Comparison of ENCODE assay signal across 20 cellular contexts in the genomic region with DNA sequence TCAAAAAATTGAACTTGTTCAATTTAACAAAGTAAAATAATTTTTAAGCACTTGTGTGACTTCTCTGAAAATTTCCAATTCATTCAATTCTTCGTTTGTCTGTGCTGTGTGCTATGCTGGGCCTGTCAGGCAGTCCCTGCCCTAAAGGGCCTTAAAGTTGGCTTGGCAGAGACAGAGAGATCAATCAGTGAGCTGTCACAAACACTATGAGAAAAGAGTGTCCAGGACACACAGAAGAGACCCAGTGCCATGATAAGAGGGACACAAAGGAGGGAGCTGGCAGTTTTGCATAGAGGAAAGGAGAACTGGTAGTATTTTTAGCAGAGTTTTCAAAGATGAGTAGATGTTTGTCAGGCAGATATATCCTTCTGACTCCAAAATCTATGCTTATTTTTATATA.
A peak's percentile ranks its signal among the peaks of the same experiment; 100 is the strongest.
DNase-seq lines count a peak whose midpoint lies in the region; ATAC-seq and TF ChIP-seq lines count a peak whose summit lies in the region.
"Had no signal": no experiment of that assay in that cellular context is flagged by ENCODE, and none has a peak within 500 bp of the region (broad histone marks: within the 10 kb centered on the region; RNA-seq: fewer than 3 reads in every experiment).

No MANE protein-coding gene starts in this region.

- no peaks in the 10 kb centered on the region for H3K9me3 ChIP-seq in SK-N-SH
- H3K9me3 ChIP-seq in cardiac muscle cell (ENCODE audit: low read depth): no peaks in the 10 kb centered on the region
- no peaks in the 10 kb centered on the region for H3K9me3 ChIP-seq in trophoblast cell (ENCODE audit: insufficient read depth, low read depth, low read length)
- H3K9me3 ChIP-seq: A549, BLaER1 had no signal

- H3K4ac ChIP-seq in trophoblast cell (ENCODE audit: low read depth, low read length): no peak overlapping the region

- H3K27ac ChIP-seq in SK-N-SH (ENCODE audit: low read depth in 2 of 2, low read length in 1 of 2) (no peak overlapping the region), GM23338 (ENCODE audit: low read depth) (no peak overlapping the region), cardiac muscle cell (peak overlapping the region; percentile 82), trophoblast cell (ENCODE audit: low read depth, low read length) (no peak overlapping the region)
- H3K27ac ChIP-seq: 22Rv1, A549, BLaER1, GM23248, HL-60 had no signal

- H3K79me1 ChIP-seq in trophoblast cell (ENCODE audit: low read length): no peaks in the 10 kb centered on the region

- H3K9ac ChIP-seq in SK-N-SH: no peak overlapping the region
- peak overlapping the region; percentile 7 for H3K9ac ChIP-seq in trophoblast cell (ENCODE audit: low read length)
- H3K9ac ChIP-seq: BLaER1, GM23248 had no signal

- H2BK12ac ChIP-seq in trophoblast cell (ENCODE audit: low read length): no peak overlapping the region

- TF ChIP-seq CTCF in SK-N-SH (IDR thresholded peaks at IDR 0.05) (no peak), GM23338 (conservative IDR thresholded peaks at IDR 0.05; ENCODE audit: low read depth in 2 of 2) (no peak), cardiac muscle cell (IDR thresholded peaks at IDR 0.05; ENCODE audit: low read depth, low read length) (no peak)

- H3K27me3 Mint-ChIP-seq in GM23338 (ENCODE audit: insufficient read depth, low read depth, poor library complexity): peaks cover 3% of the 10 kb centered on the region
- H3K27me3 Mint-ChIP-seq: CD4-positive, alpha-beta memory T cell had no signal

- H3K4me3 ChIP-seq in SK-N-SH (ENCODE audit: low read depth in 2 of 2, low read length in 1 of 2) (no peak overlapping the region), GM23338 (no peak overlapping the region), cardiac muscle cell (no peak overlapping the region), trophoblast cell (ENCODE audit: low read depth, low read length) (no peak overlapping the region)
- H3K4me3 ChIP-seq: A549, BLaER1, GM12878, GM23248 had no signal

- no peak overlapping the region for H4K91ac ChIP-seq in trophoblast cell (ENCODE audit: low read depth, low read length)

- H3K27ac Mint-ChIP-seq in GM23338: peak overlapping the region; percentile 9; the same call in 1 of the 2 replicates
- H3K27ac Mint-ChIP-seq: CD14-positive monocyte; CD4-positive, alpha-beta memory T cell; HFFc6 had no signal

- H3K36me3 ChIP-seq in SK-N-SH (replicated peaks in 1 of 2; ENCODE audit: control insufficient read depth in 1 of 2, insufficient read depth in 2 of 2, low read length in 1 of 2) (no peaks in the 10 kb centered on the region), GM23338 (ENCODE audit: insufficient read depth) (no peaks in the 10 kb centered on the region), cardiac muscle cell (no peaks in the 10 kb centered on the region), trophoblast cell (ENCODE audit: control insufficient read depth in 1 of 2, insufficient read depth in 2 of 2, low read length in 2 of 2) (no peaks in the 10 kb centered on the region)
- H3K36me3 ChIP-seq: BLaER1 had no signal

- no peak overlapping the region for H3K18ac ChIP-seq in trophoblast cell (ENCODE audit: low read length)

- H3K27me3 ChIP-seq in SK-N-SH (ENCODE audit: insufficient read depth) (no peaks in the 10 kb centered on the region), GM23338 (ENCODE audit: insufficient read depth) (no peaks in the 10 kb centered on the region), cardiac muscle cell (no peaks in the 10 kb centered on the region), trophoblast cell (ENCODE audit: insufficient read depth, low read length) (no peaks in the 10 kb centered on the region)
- H3K27me3 ChIP-seq: BLaER1 had no signal

- no peaks in the 10 kb centered on the region for H3K36me3 Mint-ChIP-seq in GM23338 (ENCODE audit: low read depth)

- H4K20me1 ChIP-seq in SK-N-SH (ENCODE audit: insufficient read depth) (no peaks in the 10 kb centered on the region), GM23338 (replicated peaks; ENCODE audit: insufficient read depth) (no peaks in the 10 kb centered on the region)
- H4K20me1 ChIP-seq: BLaER1 had no signal

- no peaks in the 10 kb centered on the region for H3K79me2 ChIP-seq in SK-N-SH (ENCODE audit: insufficient read depth)
- H3K79me2 ChIP-seq in GM23338 (replicated peaks; ENCODE audit: insufficient read depth): no peaks in the 10 kb centered on the region
- H3K79me2 ChIP-seq in trophoblast cell (ENCODE audit: control insufficient read depth, insufficient read depth, low read length, poor library complexity): no peaks in the 10 kb centered on the region

- no peak overlapping the region for H3K23ac ChIP-seq in trophoblast cell (ENCODE audit: low read length)

- H2BK120ac ChIP-seq in trophoblast cell (ENCODE audit: insufficient read depth, low read length, poor library complexity): no peak overlapping the region

- H2AK5ac ChIP-seq in trophoblast cell (ENCODE audit: low read length): no peak overlapping the region

- no peak overlapping the region for H2AFZ ChIP-seq in SK-N-SH (ENCODE audit: low read depth)
- no peak overlapping the region for H2AFZ ChIP-seq in GM23338
- H2AFZ ChIP-seq in trophoblast cell (ENCODE audit: insufficient read depth, low read length, poor library complexity): no peak overlapping the region
- H2AFZ ChIP-seq: GM23248 had no signal

- H3F3A ChIP-seq in SK-N-SH (replicated peaks; ENCODE audit: insufficient read depth) (no peaks in the 10 kb centered on the region), GM23338 (replicated peaks; ENCODE audit: low read depth) (no peaks in the 10 kb centered on the region)

- no peak for TF ChIP-seq RAD21 in SK-N-SH (IDR thresholded peaks at IDR 0.05; ENCODE audit: low read length)

- TF ChIP-seq EP300 in SK-N-SH (IDR thresholded peaks at IDR 0.05; ENCODE audit: borderline replicate concordance in 1 of 2, low read depth in 1 of 2, low read length in 1 of 2): peak in 1 of 2 experiments; percentile 30; a peak in 1 of 4 replicates

- no peak overlapping the region for H4K8ac ChIP-seq in trophoblast cell (ENCODE audit: low read depth, low read length)

- H3K4me2 ChIP-seq in SK-N-SH (no peak overlapping the region), GM23338 (no peak overlapping the region), trophoblast cell (ENCODE audit: low read length) (no peak overlapping the region)
- H3K4me2 ChIP-seq: A549, BLaER1 had no signal

- CTCF ChIA-PET in SK-N-SH (lab: Yijun Ruan, JAX): no interaction called here

- H3K4me3 Mint-ChIP-seq in GM23338: no peak overlapping the region
- H3K4me3 Mint-ChIP-seq: CD14-positive monocyte; CD4-positive, alpha-beta memory T cell; HFFc6 had no signal

- peaks cover 0 to 2% of the 10 kb centered on the region in 2 experiments; a peak in 2 of 4 replicates for H3K4me1 ChIP-seq in SK-N-SH (ENCODE audit: control insufficient read depth in 1 of 2, insufficient read depth in 2 of 2, low read depth in 1 of 2, low read length in 1 of 2)
- no peaks in the 10 kb centered on the region for H3K4me1 ChIP-seq in GM23338 (ENCODE audit: insufficient read depth)
- H3K4me1 ChIP-seq in cardiac muscle cell (ENCODE audit: low read depth): peaks cover 35% of the 10 kb centered on the region
- no peaks in the 10 kb centered on the region for H3K4me1 ChIP-seq in trophoblast cell (ENCODE audit: control insufficient read depth in 1 of 2, insufficient read depth in 2 of 2, low read length in 2 of 2)
- H3K4me1 ChIP-seq: A549, BLaER1 had no signal

- H3K9me3 Mint-ChIP-seq in GM23338: no peaks in the 10 kb centered on the region
- H3K9me3 Mint-ChIP-seq: CD4-positive, alpha-beta memory T cell; HFFc6 had no signal

- ATAC-seq in SK-N-SH treated with all-trans-retinoic acid at 6 μM for 48 hours (no peak), GM23338 (no peak)
- no peak for ATAC-seq in stimulated activated naive CD8-positive, alpha-beta T cell treated with anti-CD3 and anti-CD28 coated beads, Interleukin-15, Interleukin-2, amounts not matched to agents 100 U/mL and 50 U/mL, for 24 hours
- ATAC-seq: A549, GM12878, HCT116 had no signal

- H4K12ac ChIP-seq in trophoblast cell (ENCODE audit: low read depth, low read length): no peak overlapping the region

- H2BK5ac ChIP-seq in trophoblast cell (ENCODE audit: low read depth, low read length, poor library complexity): no peak overlapping the region

- no peak overlapping the region for H3K14ac ChIP-seq in trophoblast cell (ENCODE audit: low read length)

- DNase-seq in SK-N-SH (peak; percentile 19), GM23338 (ENCODE audit: low spot score) (no peak), cardiac muscle cell (ENCODE audit: low read depth in 1 of 2, low spot score in 1 of 2) (peak in 1 of 2 donors; percentile 12), trophoblast cell (no peak), NCI-H2171 treated with DMSO at 0.1 percent for 48 hours (lab: John Stamatoyannopoulos, UW) (no peak)
- DNase-seq in stimulated activated naive CD8-positive, alpha-beta T cell treated with anti-CD3 and anti-CD28 coated beads, Interleukin-15, Interleukin-2, amounts not matched to agents 100 U/mL and 50 U/mL, for 24 hours: no peak
- DNase-seq: AML-193; CD4-positive, alpha-beta memory T cell; DMS153; DMS79 treated with DMSO at 0.1 percent for 48 hours; GM23248; HFFc6 had no signal

- H3K4me1 Mint-ChIP-seq in GM23338: peaks cover 3% of the 10 kb centered on the region; the same call in 2 of the 3 replicates
- H3K4me1 Mint-ChIP-seq: CD14-positive monocyte had no signal

- WGBS in SK-N-SH (ENCODE audit: low lambda C conversion rate): 56% methylated on average over 1 of the region's 1 CpG
- WGBS in trophoblast cell (ENCODE audit: extremely low coverage, insufficient coverage, insufficient read length): no CpG with 5 or more reads among the region's 1 CpG

- POLR2A ChIA-PET in SK-N-SH (lab: Yijun Ruan, JAX): no interaction called here

- H3K9me2 ChIP-seq in SK-N-SH (no peaks in the 10 kb centered on the region), GM23338 (ENCODE audit: insufficient read depth) (no peaks in the 10 kb centered on the region)

TF ChIP-seq in SK-N-SH, 30 proteins besides CTCF, POLR2A, EP300 and RAD21:
- no peak for TF ChIP-seq FOXJ3 (CRISPR knock-in tag; IDR thresholded peaks at IDR 0.05)
- TF ChIP-seq GATA2 (CRISPR knock-in tag; IDR thresholded peaks at IDR 0.05): peak; percentile 37; the same call in 1 of the 2 replicates

TF ChIP-seq in SK-N-SH treated with all-trans-retinoic acid at 6 μM for 48 hours, 23 proteins besides CTCF, POLR2A, EP300 and RAD21 (continues in another document):
- no peak for TF ChIP-seq PPARA (CRISPR knock-in tag; IDR thresholded peaks at IDR 0.05; ENCODE audit: borderline replicate concordance)

TF ChIP-seq in GM23338, 12 proteins besides CTCF, POLR2A, EP300 and RAD21 (continues in another document):
- TF ChIP-seq CREB1 (CRISPR knock-in tag; IDR thresholded peaks at IDR 0.05; ENCODE audit: low read depth): no peak
- no peak for TF ChIP-seq EZH2 (IDR thresholded peaks at IDR 0.05; ENCODE audit: low read depth, unreplicated experiment)
- no peak for TF ChIP-seq EZH2phosphoT487 (IDR thresholded peaks at IDR 0.05; ENCODE audit: unreplicated experiment)
